In genomic region chr16:54526087-54526486, GRCh38 we compare ENCODE assay signal across 11 cellular contexts.
"Had no signal": no experiment of that assay in that cellular context is flagged by ENCODE, and none has a peak within 500 bp of the region (broad histone marks: within the 10 kb centered on the region; RNA-seq: fewer than 3 reads in every experiment).

No MANE protein-coding gene starts in this region.

- H3K4me3 ChIP-seq: GM23248, GM23338, HAP-1 had no signal

- DNase-seq: GM23248, GOT3, H7, H9, HCEC 1CT, HFFc6 had no signal

- FAIRE-seq: H1, H54 had no signal

- H3K4me1 ChIP-seq: HAP-1 had no signal

- ATAC-seq: GM23338, HCT116 had no signal

- H3K9ac ChIP-seq: GM23248 had no signal

- H3K9me3 ChIP-seq: HAP-1 had no signal

- H3K36me3 ChIP-seq: HAP-1 had no signal

- H3K4me2 ChIP-seq: GM23338 had no signal

- H2AFZ ChIP-seq: GM23248, GM23338 had no signal

- H3K27ac ChIP-seq: GM23248 had no signal
